ENCODE assay signal across 8 cellular contexts in genomic region chr4:154626793-154627484, GRCh38. TPM values are rescaled to one million over a fixed set of nuclear protein-coding genes. Genes with fewer than 3 reads are reported as not detected.
DNase-seq lines count a peak whose midpoint lies in the region; ATAC-seq lines count a peak whose summit lies in the region.

No MANE protein-coding gene starts in this region.

- ATAC-seq in GM21367 (IDR thresholded peaks at IDR 0.05; ENCODE audit: unreplicated experiment), result peak; percentile 99

- DNase-seq in DMS53 treated with DMSO at 0.1 percent for 48 hours (lab: John Stamatoyannopoulos, UW; ENCODE audit: unreplicated experiment) (peak; percentile 16), HPDE6-E6E7 (ENCODE audit: extremely low spot score) (peak; percentile 73), ecto neural progenitor cell (ENCODE audit: low spot score) (peak; percentile 86), medulla oblongata (ENCODE audit: extremely low spot score) (peak; percentile 64), mesenteric fat pad (ENCODE audit: low spot score) (no peak)
- DNase-seq in activated CD4-positive, alpha-beta T cell treated with anti-CD3 and anti-CD28 coated beads for 4 hours, result peak; percentile 21 to 31
- DNase-seq in stimulated activated CD8-positive, alpha-beta memory T cell treated with anti-CD3 and anti-CD28 coated beads, Interleukin-4, amount 100 ng/mL, for 24 hours (ENCODE audit: low read depth), result peak; percentile 34

RNA-seq across cellular contexts. Expression of gene FGG, which starts 14.5 kb away (rescaled TPM):
- not detected for total RNA-seq in mesenteric fat pad

RNA-seq across cellular contexts. Expression of gene FGA, which starts 36.4 kb away (rescaled TPM):
- not detected for total RNA-seq in mesenteric fat pad
